In the genomic region with DNA sequence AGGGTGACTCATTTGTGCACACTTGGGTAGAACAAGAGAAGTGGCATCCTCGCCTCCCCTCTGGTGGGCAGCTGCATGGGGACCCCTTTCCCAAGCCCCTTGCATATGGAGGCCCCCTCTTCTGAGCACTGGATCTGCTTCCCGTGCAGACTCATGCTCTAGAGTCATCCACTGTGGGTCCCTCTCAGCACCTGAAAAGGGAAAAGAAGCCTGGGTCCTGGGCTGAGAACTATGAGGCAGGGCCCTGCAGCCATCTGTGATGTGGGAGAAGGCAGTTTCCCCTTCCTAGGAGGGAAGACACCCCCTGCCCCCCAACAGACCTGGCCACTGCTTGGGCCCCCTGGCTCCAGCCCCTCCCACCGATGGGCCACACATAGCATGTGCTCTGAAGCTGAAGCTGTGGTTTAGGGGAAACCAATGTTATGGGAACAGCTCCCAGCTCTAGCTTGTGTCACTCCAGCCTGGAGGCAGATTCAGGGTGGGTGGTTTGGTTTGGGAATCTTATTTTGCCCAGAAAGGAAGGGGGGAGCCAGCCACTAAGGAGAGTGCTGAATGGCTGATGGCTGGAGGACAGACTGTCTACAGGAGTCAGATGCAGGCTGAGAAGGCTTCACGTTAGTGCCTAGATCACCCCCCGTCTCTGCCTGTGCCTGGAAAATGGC, we compare ENCODE assay signal across 17 cellular contexts.
DNase-seq lines count a peak whose midpoint lies in the region; ATAC-seq and TF ChIP-seq lines count a peak whose summit lies in the region.
"Had no signal": no experiment of that assay in that cellular context is flagged by ENCODE, and none has a peak within 500 bp of the region (broad histone marks: within the 10 kb centered on the region; RNA-seq: fewer than 3 reads in every experiment).

No MANE protein-coding gene starts in this region.

- no peak overlapping the region for H4K8ac ChIP-seq in H9 (replicated peaks; ENCODE audit: insufficient read length, low read depth, low read length)

- H2BK120ac ChIP-seq in H9 (ENCODE audit: low read depth, low read length, poor library complexity, severe bottlenecking) = no peak overlapping the region

- H3T11ph ChIP-seq in H9 (ENCODE audit: low read length) = no peak overlapping the region

- H4K91ac ChIP-seq in H9 (ENCODE audit: insufficient read length, low read depth, low read length) = no peak overlapping the region

- no CpG with 5 or more reads among the region's 5 CpGs for WGBS in H9 (ENCODE audit: extremely low coverage, insufficient read length, low lambda C conversion rate)
- 49% methylated on average over 4 of the region's 5 CpGs for WGBS in esophagus muscularis mucosa

- H3K4me3 Mint-ChIP-seq in H9 = no peak overlapping the region
- H3K4me3 Mint-ChIP-seq: CD8-positive, alpha-beta T cell had no signal

- peak overlapping the region in 2 of 3 experiments; percentile 64 to 74; a peak in 2 of 7 replicates for H3K27ac Mint-ChIP-seq in H9
- H3K27ac Mint-ChIP-seq: CD8-positive, alpha-beta T cell had no signal

- no peak overlapping the region for H3K56ac ChIP-seq in H9 (ENCODE audit: insufficient read length, low read depth, low read length)

- no peaks in the 10 kb centered on the region for H3K36me3 ChIP-seq in osteoblast (ENCODE audit: insufficient read depth, low read length)
- H3K36me3 ChIP-seq in esophagus muscularis mucosa = no peaks in the 10 kb centered on the region
- H3K36me3 ChIP-seq: BLaER1 treated with 17β-estradiol and CSF1 and Interleukin-3, amounts not matched to agents 10 nM and 100 nM had no signal

- TF ChIP-seq EP300 in esophagus muscularis mucosa (IDR thresholded peaks at IDR 0.05) = no peak

- H3K23ac ChIP-seq in H9 (ENCODE audit: insufficient read length, low read depth, low read length) = no peak overlapping the region

- H2BK15ac ChIP-seq in H9 (ENCODE audit: low read depth, low read length) = no peak overlapping the region

- H2AFZ ChIP-seq in H9 (ENCODE audit: low read length) = no peak overlapping the region
- no peak overlapping the region for H2AFZ ChIP-seq in osteoblast (ENCODE audit: low read length)

- no peak for TF ChIP-seq POLR2A in esophagus muscularis mucosa (IDR thresholded peaks at IDR 0.05; ENCODE audit: low read depth)

- no peaks in the 10 kb centered on the region for H3K27me3 ChIP-seq in H9 (ENCODE audit: insufficient read depth, low read length)
- H3K27me3 ChIP-seq in osteoblast (ENCODE audit: insufficient read depth, low read length) = no peaks in the 10 kb centered on the region
- no peaks in the 10 kb centered on the region for H3K27me3 ChIP-seq in esophagus muscularis mucosa
- H3K27me3 ChIP-seq: BLaER1 treated with 17β-estradiol and CSF1 and Interleukin-3, amounts not matched to agents 10 nM and 100 nM had no signal

- H3K9me3 ChIP-seq in H9 (ENCODE audit: control insufficient read depth, low read depth, low read length) (no peaks in the 10 kb centered on the region), osteoblast (ENCODE audit: low read depth, low read length) (no peaks in the 10 kb centered on the region), esophagus muscularis mucosa (no peaks in the 10 kb centered on the region)
- H3K9me3 ChIP-seq: BLaER1 treated with 17β-estradiol and CSF1 and Interleukin-3, amounts not matched to agents 10 nM and 100 nM had no signal

- peak overlapping the region; percentile 31; the same call in 1 of the 2 replicates for H3K14ac ChIP-seq in H9 (ENCODE audit: insufficient read depth, low read length)

- H3K18ac ChIP-seq in H9 (ENCODE audit: insufficient read length, low read depth, low read length) = no peak overlapping the region

- intact Hi-C loops in esophagus muscularis mucosa (cut with DNase I) = no loop called here

- no peaks in the 10 kb centered on the region for H3K23me2 ChIP-seq in H9 (ENCODE audit: insufficient read length, low read depth, low read length, poor library complexity, severe bottlenecking)

- H3K79me1 ChIP-seq in H9 (ENCODE audit: insufficient read depth, low read depth, low read length, poor library complexity, severe bottlenecking) = no peaks in the 10 kb centered on the region

- TF ChIP-seq CTCF in H9 (conservative IDR thresholded peaks at IDR 0.05) (no peak), osteoblast (IDR thresholded peaks at IDR 0.05; ENCODE audit: extremely low read depth, low read depth, low read length) (no peak), esophagus muscularis mucosa (IDR thresholded peaks at IDR 0.05) (no peak)

- H3K79me2 ChIP-seq in H9 (ENCODE audit: insufficient read depth, low read length) (peaks cover 2% of the 10 kb centered on the region; the same call in 1 of the 2 replicates), osteoblast (ENCODE audit: insufficient read depth, low read length) (peaks cover 22% of the 10 kb centered on the region)

- H3K4me1 Mint-ChIP-seq in H9 = peaks cover 21 to 34% of the 10 kb centered on the region in 2 experiments

- H2BK12ac ChIP-seq in H9 (ENCODE audit: insufficient read length, low read depth, low read length) = no peak overlapping the region

- H3K27me3 Mint-ChIP-seq in H9 (ENCODE audit: low read depth) = no peaks in the 10 kb centered on the region; the same call in 1 of the 2 replicates

- H2BK5ac ChIP-seq in H9 (ENCODE audit: insufficient read length, low read length) = no peak overlapping the region

- peaks cover 7 to 13% (median 8%) of the 10 kb centered on the region in 3 experiments; a peak in 5 of 7 replicates for H3K36me3 Mint-ChIP-seq in H9 (ENCODE audit: insufficient read depth in 1 of 3, low read depth in 3 of 3)
- H3K36me3 Mint-ChIP-seq: CD8-positive, alpha-beta T cell had no signal

- no peak overlapping the region for H3K9ac ChIP-seq in H9 (ENCODE audit: extremely low read depth, insufficient read length, low read length)
- H3K9ac ChIP-seq: BLaER1 treated with 17β-estradiol and CSF1 and Interleukin-3, amounts not matched to agents 10 nM and 100 nM; KMS-11 had no signal

- H3K4ac ChIP-seq in H9 (ENCODE audit: low read depth, low read length) = no peak overlapping the region

- H3K4me2 ChIP-seq in H9 (ENCODE audit: insufficient read depth, insufficient read length, low read length) (no peak overlapping the region), osteoblast (ENCODE audit: insufficient read depth, low read length) (no peak overlapping the region)
- H3K4me2 ChIP-seq: KMS-11 had no signal

- H3K4me3 ChIP-seq in osteoblast (ENCODE audit: insufficient read depth, low read length) (no peak overlapping the region), esophagus muscularis mucosa (no peak overlapping the region)
- H3K4me3 ChIP-seq: BLaER1 treated with 17β-estradiol and CSF1 and Interleukin-3, amounts not matched to agents 10 nM and 100 nM had no signal

- no peak overlapping the region for H2BK20ac ChIP-seq in H9 (ENCODE audit: low read depth, low read length, poor library complexity, severe bottlenecking)

- H4K5ac ChIP-seq in H9 (ENCODE audit: insufficient read length, low read depth, low read length) = no peak overlapping the region

- H4K20me1 ChIP-seq in H9 (ENCODE audit: control insufficient read depth, insufficient read depth, insufficient read length) (peaks cover 2% of the 10 kb centered on the region), osteoblast (ENCODE audit: insufficient read depth, low read length) (peaks cover 10% of the 10 kb centered on the region)
- H4K20me1 ChIP-seq: BLaER1 treated with 17β-estradiol and CSF1 and Interleukin-3, amounts not matched to agents 10 nM and 100 nM had no signal

- H2AK5ac ChIP-seq in H9 (ENCODE audit: insufficient read length, low read length) = no peak overlapping the region

- ATAC-seq in HG02870 (IDR thresholded peaks at IDR 0.05; ENCODE audit: unreplicated experiment) = no peak
- ATAC-seq: CD8-positive, alpha-beta T cell had no signal

- H3K9me3 Mint-ChIP-seq in H9 = no peaks in the 10 kb centered on the region
- H3K9me3 Mint-ChIP-seq: CD8-positive, alpha-beta T cell had no signal

- peaks cover 7% of the 10 kb centered on the region for H3K4me1 ChIP-seq in H9 (ENCODE audit: insufficient read depth, low read length)
- H3K4me1 ChIP-seq in osteoblast (ENCODE audit: insufficient read depth, low read length) = peaks cover 31% of the 10 kb centered on the region
- H3K4me1 ChIP-seq in esophagus muscularis mucosa = peaks cover 19 to 52% (median 45%) of the 10 kb centered on the region in 4 donors

- peak; percentile 49 for DNase-seq in Daoy (ENCODE audit: low read depth)
- DNase-seq in H9 = no peak
- peak; percentile 67 for DNase-seq in astrocyte of the hippocampus (ENCODE audit: low read depth, low spot score)
- DNase-seq in osteoblast (ENCODE audit: insufficient read length, low spot score, missing footprints) = peak; percentile 65
- DNase-seq in anterior cingulate cortex (lab: John Stamatoyannopoulos, UW) = no peak
- DNase-seq in esophagus muscularis mucosa (ENCODE audit: extremely low spot score) = no peak
- DNase-seq: Calu3; CD8-positive, alpha-beta T cell; DMS53; NCI-H1417; NCI-H187 treated with DMSO at 0.1 percent for 48 hours; NCI-H2227 treated with DMSO at 0.1 percent for 48 hours; NCI-H524; SW 1271 had no signal

- H3K27ac ChIP-seq in H9 (ENCODE audit: insufficient read length, low read depth, low read length) (no peak overlapping the region), osteoblast (ENCODE audit: low read depth, low read length) (no peak overlapping the region), esophagus muscularis mucosa (replicated peaks in 1 of 4) (no peak overlapping the region)
- H3K27ac ChIP-seq: BLaER1 treated with 17β-estradiol and CSF1 and Interleukin-3, amounts not matched to agents 10 nM and 100 nM; KMS-11 had no signal

Comparison
In these comparisons a context has a peak if more than half of its experiments do, and no peak if none do; other contexts are left out.
1. DNase-seq: peak in Daoy (single experiment), astrocyte of the hippocampus (single experiment) and osteoblast (single experiment); none in H9 (single experiment), anterior cingulate cortex (0 of 58) and esophagus muscularis mucosa (single experiment).